ENCODE assay signal across 1 cellular context in genomic region chr10:96129387-96130325, GRCh38.
A peak's percentile ranks its signal among the peaks of the same experiment; 100 is the strongest.
TF ChIP-seq lines count a peak whose summit lies in the region.

Gene ZNF518A, plus strand, starts transcription at chr10:96130297. Its CDS starts 26,026 bp downstream, at chr10:96156323.

TF ChIP-seq in HepG2, 621 proteins besides CTCF, POLR2A, EP300 and RAD21 (continued from another document and continues in another):
- TF ChIP-seq DBP (CRISPR knock-in tag; IDR thresholded peaks at IDR 0.05; ENCODE audit: not compliant biosample characterization) (no peak), HCFC1 (IDR thresholded peaks at IDR 0.05; ENCODE audit: low read depth, low read length) (peak; percentile 47; the same call in 1 of the 2 replicates), RFX3 (CRISPR knock-in tag; IDR thresholded peaks at IDR 0.05) (no peak), ZBTB49 (CRISPR knock-in tag; IDR thresholded peaks at IDR 0.05; ENCODE audit: borderline replicate concordance) (no peak), POGK (CRISPR knock-in tag; conservative IDR thresholded peaks at IDR 0.05) (0 out of 2 replicates have a peak, but pooled peaks have one; percentile 55), ZNF800 (CRISPR knock-in tag; IDR thresholded peaks at IDR 0.05) (no peak), ZNF549 (CRISPR knock-in tag; IDR thresholded peaks at IDR 0.05) (no peak), NFE2L2 (IDR thresholded peaks at IDR 0.05; ENCODE audit: low read length) (no peak), ZNF547 (CRISPR knock-in tag; IDR thresholded peaks at IDR 0.05) (no peak), EHMT2 (IDR thresholded peaks at IDR 0.05; ENCODE audit: borderline replicate concordance, low read depth, low read length) (peak; percentile 96; the same call in 1 of the 2 replicates), SCMH1 (CRISPR knock-in tag; IDR thresholded peaks at IDR 0.05; ENCODE audit: borderline replicate concordance) (no peak), PAWR (CRISPR knock-in tag; IDR thresholded peaks at IDR 0.05; ENCODE audit: borderline replicate concordance) (peak; percentile 18; the same call in 1 of the 2 replicates), ZNF468 (CRISPR knock-in tag; IDR thresholded peaks at IDR 0.05) (no peak), GATAD1 (CRISPR knock-in tag; IDR thresholded peaks at IDR 0.05) (peak; percentile 90), ZNF224 (CRISPR knock-in tag; IDR thresholded peaks at IDR 0.05) (0 out of 2 replicates have a peak, but pooled peaks have one; percentile 26), BORCS8-MEF2B (CRISPR knock-in tag; IDR thresholded peaks at IDR 0.05) (peak; percentile 58; the same call in 1 of the 2 replicates), MAFG (CRISPR knock-in tag; IDR thresholded peaks at IDR 0.05) (no peak), SALL1 (CRISPR knock-in tag; IDR thresholded peaks at IDR 0.05) (peak; percentile 90), RARG (CRISPR knock-in tag; IDR thresholded peaks at IDR 0.05; ENCODE audit: low read depth) (0 out of 2 replicates have a peak, but pooled peaks have one; percentile 15), ZNF788 (CRISPR knock-in tag; IDR thresholded peaks at IDR 0.05; ENCODE audit: borderline replicate concordance) (peak; percentile 65), HINFP (CRISPR knock-in tag; IDR thresholded peaks at IDR 0.05; ENCODE audit: low read depth) (peak; percentile 90), HDAC6 (IDR thresholded peaks at IDR 0.05; ENCODE audit: low read depth, low read length) (no peak), KLF9 (CRISPR knock-in tag; IDR thresholded peaks at IDR 0.05; ENCODE audit: low read depth) (no peak), RERE (CRISPR knock-in tag; IDR thresholded peaks at IDR 0.05; ENCODE audit: low read depth) (no peak), ETS1 (CRISPR knock-in tag; IDR thresholded peaks at IDR 0.05) (no peak), ISX (CRISPR knock-in tag; conservative IDR thresholded peaks at IDR 0.05) (no peak), ZNF33A (CRISPR knock-in tag; IDR thresholded peaks at IDR 0.05; ENCODE audit: borderline replicate concordance) (no peak), TBX2 (CRISPR knock-in tag; IDR thresholded peaks at IDR 0.05; ENCODE audit: borderline replicate concordance) (no peak; the same call in 1 of the 2 replicates), RELA (CRISPR knock-in tag; IDR thresholded peaks at IDR 0.05) (no peak), PAXIP1 (CRISPR knock-in tag; conservative IDR thresholded peaks at IDR 0.05) (peak; percentile 52), KAT8 (CRISPR knock-in tag; IDR thresholded peaks at IDR 0.05) (peak; percentile 97), KDM2A (CRISPR knock-in tag; IDR thresholded peaks at IDR 0.05; ENCODE audit: borderline replicate concordance, low read depth) (peak; percentile 98), ZNF383 (CRISPR knock-in tag; IDR thresholded peaks at IDR 0.05; ENCODE audit: borderline replicate concordance) (peak; percentile 86; the same call in 1 of the 2 replicates), ZNF766 (CRISPR knock-in tag; IDR thresholded peaks at IDR 0.05; ENCODE audit: borderline replicate concordance) (peak; percentile 60; the same call in 1 of the 2 replicates), SETDB1 (CRISPR knock-in tag; IDR thresholded peaks at IDR 0.05; ENCODE audit: borderline replicate concordance) (peak; percentile 64; the same call in 1 of the 2 replicates), ZNF589 (CRISPR knock-in tag; conservative IDR thresholded peaks at IDR 0.05) (no peak; the same call in 1 of the 2 replicates), ZNF7 (CRISPR knock-in tag; IDR thresholded peaks at IDR 0.05) (no peak), ZNF138 (CRISPR knock-in tag; IDR thresholded peaks at IDR 0.05; ENCODE audit: low read depth) (0 out of 2 replicates have a peak, but pooled peaks have one; percentile 27), EZH2 (conservative IDR thresholded peaks at IDR 0.05; ENCODE audit: low read depth, low read length) (no peak), ATF1 (CRISPR knock-in tag; IDR thresholded peaks at IDR 0.05) (peak; percentile 77), ZEB1 (IDR thresholded peaks at IDR 0.05; ENCODE audit: insufficient replicate concordance, low read depth) (peak; percentile 96)
